Comparison of ENCODE assay signal across 8 cellular contexts in the genomic region with DNA sequence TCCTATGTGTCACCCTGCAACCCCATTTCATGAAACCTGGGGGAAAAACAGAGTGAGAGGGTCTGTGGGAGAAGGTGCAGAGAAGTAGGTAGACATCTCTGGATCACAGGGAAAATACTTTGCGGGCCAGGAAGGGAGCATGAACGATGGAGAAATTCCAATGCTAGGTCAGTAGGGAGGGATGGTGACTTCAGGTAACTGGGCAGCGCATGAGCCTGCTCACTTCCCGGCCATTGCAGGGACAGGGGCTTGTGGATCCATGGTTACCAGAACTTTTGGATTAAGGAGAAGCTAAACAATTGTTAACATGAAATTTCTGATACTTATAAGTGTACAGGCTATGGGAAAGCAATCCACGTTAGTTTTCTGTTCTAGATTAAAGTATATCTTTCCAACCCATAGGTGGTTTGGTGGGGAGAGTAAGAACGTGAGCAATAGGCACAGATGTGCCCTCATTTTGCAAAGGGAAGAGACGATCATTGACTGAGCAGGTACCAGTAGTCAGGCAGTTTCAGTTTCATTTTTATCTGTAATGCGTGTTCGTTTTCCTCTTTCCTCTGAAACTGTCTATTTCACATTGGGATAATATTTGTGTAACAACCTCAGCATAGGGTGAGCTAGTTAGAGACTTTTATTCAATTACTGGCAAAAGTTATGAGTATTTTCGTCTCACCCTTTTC.
DNase-seq lines count a peak whose midpoint lies in the region; ATAC-seq and TF ChIP-seq lines count a peak whose summit lies in the region.

No MANE protein-coding gene starts in this region.

- H3K36me3 ChIP-seq in PC-3 (ENCODE audit: low read depth, low read length): no peaks in the 10 kb centered on the region
- H3K36me3 ChIP-seq in mucosa of rectum (ENCODE audit: control insufficient read depth in 2 of 2, insufficient read depth in 2 of 2, low read length in 2 of 2): no peaks in the 10 kb centered on the region

- H3K4me2 ChIP-seq in PC-3 (ENCODE audit: low read length): 0 out of 2 replicates have a peak overlapping the region, but pooled peaks have one; percentile 44

- peak; percentile 93 for ATAC-seq in GM18870 (IDR thresholded peaks at IDR 0.05; ENCODE audit: unreplicated experiment)
- peak; percentile 71 for ATAC-seq in HG02642 (IDR thresholded peaks at IDR 0.05; ENCODE audit: poor library complexity, unreplicated experiment)
- no peak for ATAC-seq in PC-3

- no peak overlapping the region for H3K27ac Mint-ChIP-seq in progenitor cell of endocrine pancreas

- BruUV-seq in PC-3 (replicated peaks; lab: Mats Ljungman, UMichigan): no TSS peak

- H3K27me3 ChIP-seq in PC-3 (ENCODE audit: low read length): no peaks in the 10 kb centered on the region
- H3K27me3 ChIP-seq in mucosa of rectum (ENCODE audit: control insufficient read depth in 2 of 2, insufficient read depth in 2 of 2, low read length in 2 of 2): no peaks in the 10 kb centered on the region

- H3K9me3 ChIP-seq in PC-3 (ENCODE audit: low read length): no peaks in the 10 kb centered on the region
- H3K9me3 ChIP-seq in mucosa of rectum (ENCODE audit: control insufficient read depth in 2 of 2, low read length in 2 of 2): no peaks in the 10 kb centered on the region

- H3K9ac ChIP-seq in PC-3 (ENCODE audit: low read length) (no peak overlapping the region), mucosa of rectum (ENCODE audit: low read depth in 1 of 2, low read length in 2 of 2) (peak overlapping the region in 1 of 2 donors; percentile 5)

- H3K27ac ChIP-seq in PC-3 (ENCODE audit: low read length) (no peak overlapping the region), mucosa of rectum (ENCODE audit: low read depth in 2 of 2, low read length in 2 of 2) (no peak overlapping the region)

- H3K4me3 Mint-ChIP-seq in progenitor cell of endocrine pancreas (ENCODE audit: low read depth): no peak overlapping the region

- no peak overlapping the region for H2AFZ ChIP-seq in PC-3 (ENCODE audit: low read length)

- no peaks in the 10 kb centered on the region for H3K79me2 ChIP-seq in PC-3 (ENCODE audit: low read length)

- intact Hi-C loops in PC-3 (cut with micrococcal nuclease): no loop called here

- H3K4me1 Mint-ChIP-seq in progenitor cell of endocrine pancreas (ENCODE audit: low read depth): peaks cover 14% of the 10 kb centered on the region

- H4K20me1 ChIP-seq in PC-3 (ENCODE audit: low read length): no peaks in the 10 kb centered on the region

- CTCF ChIA-PET in PC-3 (lab: Charles Lee): no interaction called here

- no peak for DNase-seq in PC-3
- DNase-seq in progenitor cell of endocrine pancreas (ENCODE audit: low spot score, unreplicated experiment): no peak
- no peak for DNase-seq in stimulated activated CD4-positive, alpha-beta T cell treated with anti-CD3 and anti-CD28 coated beads, Interleukin-4, amount 100 ng/mL, for 1 hour
- DNase-seq in mucosa of gallbladder (ENCODE audit: low spot score): no peak
- DNase-seq in foreskin melanocyte: no peak

- no peaks in the 10 kb centered on the region for H3F3A ChIP-seq in PC-3 (ENCODE audit: low read length, unreplicated experiment)

- no peaks in the 10 kb centered on the region for H3K9me3 Mint-ChIP-seq in progenitor cell of endocrine pancreas (ENCODE audit: low read depth)

- POLR2A ChIA-PET in PC-3 (lab: Charles Lee; ENCODE audit: unreplicated experiment): no interaction called here

- no peaks in the 10 kb centered on the region for H3K36me3 Mint-ChIP-seq in progenitor cell of endocrine pancreas (ENCODE audit: insufficient read depth)

- H3K9me2 ChIP-seq in PC-3 (replicated peaks; ENCODE audit: low read length): no peaks in the 10 kb centered on the region

- H3K4me1 ChIP-seq in PC-3 (ENCODE audit: insufficient read depth, low read length): no peaks in the 10 kb centered on the region
- H3K4me1 ChIP-seq in mucosa of rectum (ENCODE audit: control insufficient read depth in 2 of 2, insufficient read depth in 2 of 2, low read length in 2 of 2): peaks cover 0 to 7% of the 10 kb centered on the region in 2 donors

- H3K27me3 Mint-ChIP-seq in progenitor cell of endocrine pancreas: peaks cover 14% of the 10 kb centered on the region

- TF ChIP-seq CTCF in PC-3 (conservative IDR thresholded peaks at IDR 0.05; ENCODE audit: low read depth, low read length) (no peak), progenitor cell of endocrine pancreas (IDR thresholded peaks at IDR 0.05; ENCODE audit: unreplicated experiment) (no peak)

- H3K4me3 ChIP-seq in PC-3 (ENCODE audit: low read length) (no peak overlapping the region), mucosa of rectum (ENCODE audit: low read length in 2 of 2) (peak overlapping the region; percentile 33 to 60)
